In genomic region chr22:31537019-31537535, GRCh38 we compare ENCODE assay signal across 10 cellular contexts. TPM values are rescaled to one million over a fixed set of nuclear protein-coding genes. Genes with fewer than 3 reads are reported as not detected.
DNase-seq lines count a peak whose midpoint lies in the region; ATAC-seq and TF ChIP-seq lines count a peak whose summit lies in the region.
"Had no signal": no experiment of that assay in that cellular context is flagged by ENCODE, and none has a peak within 500 bp of the region (broad histone marks: within the 10 kb centered on the region; RNA-seq: fewer than 3 reads in every experiment).

No MANE protein-coding gene starts in this region.

- DNase-seq in activated naive CD8-positive, alpha-beta T cell treated with anti-CD3 and anti-CD28 coated beads, Interleukin-2, amount 50 U/mL, for 24 hours, result peak; percentile 57
- peak; percentile 49 for DNase-seq in stimulated activated CD4-positive, alpha-beta T cell treated with anti-CD3 and anti-CD28 coated beads, Interleukin-4, amount 100 ng/mL, for 24 hours
- DNase-seq in DMS114 treated with DMSO at 0.1 percent for 48 hours (lab: John Stamatoyannopoulos, UW; ENCODE audit: unreplicated experiment), result no peak
- no peak for DNase-seq in mammary epithelial cell
- DNase-seq in COLO668 (lab: John Stamatoyannopoulos, UW; ENCODE audit: unreplicated experiment), result no peak
- DNase-seq: NCI-H1092 had no signal

- no peaks in the 10 kb centered on the region for H3K4me1 ChIP-seq in mammary epithelial cell (ENCODE audit: insufficient read depth, low read length)

- no peak overlapping the region for H3K4me2 ChIP-seq in mammary epithelial cell (ENCODE audit: insufficient read depth, low read depth, low read length)
- H3K4me2 ChIP-seq: smooth muscle cell had no signal

- H3K9me3 Mint-ChIP-seq in activated naive CD8-positive, alpha-beta T cell treated with anti-CD3 and anti-CD28 coated beads, Interleukin-2, amount 50 U/mL, for 24 hours, result no peaks in the 10 kb centered on the region

- no peaks in the 10 kb centered on the region for H3K79me2 ChIP-seq in mammary epithelial cell (ENCODE audit: insufficient read depth, low read length)

- peak overlapping the region; percentile 97 for H3K27ac Mint-ChIP-seq in activated naive CD8-positive, alpha-beta T cell treated with anti-CD3 and anti-CD28 coated beads, Interleukin-2, amount 50 U/mL, for 24 hours

- BruUV-seq in mammary epithelial cell (replicated peaks; lab: Mats Ljungman, UMichigan), result no TSS peak

- no peaks in the 10 kb centered on the region for H3K27me3 Mint-ChIP-seq in activated naive CD8-positive, alpha-beta T cell treated with anti-CD3 and anti-CD28 coated beads, Interleukin-2, amount 50 U/mL, for 24 hours

- H3K4me1 Mint-ChIP-seq in activated naive CD8-positive, alpha-beta T cell treated with anti-CD3 and anti-CD28 coated beads, Interleukin-2, amount 50 U/mL, for 24 hours, result peaks cover 80% of the 10 kb centered on the region

- no peak overlapping the region for H3K27ac ChIP-seq in mammary epithelial cell (ENCODE audit: insufficient read depth, low read depth, low read length)

- peaks cover 63% of the 10 kb centered on the region for H3K36me3 Mint-ChIP-seq in activated naive CD8-positive, alpha-beta T cell treated with anti-CD3 and anti-CD28 coated beads, Interleukin-2, amount 50 U/mL, for 24 hours (ENCODE audit: low read depth)

- in situ Hi-C loops in mammary epithelial cell (cut with MboI; ENCODE audit: low sequenced_read_pairs in 2 of 2), result no loop called here

- H3K27me3 ChIP-seq in mammary epithelial cell (ENCODE audit: insufficient read depth, low read length), result no peaks in the 10 kb centered on the region

- CTCF ChIA-PET in mammary epithelial cell (lab: Charles Lee; ENCODE audit: low non-redundant PET), result no interaction called here

- no peak for TF ChIP-seq CTCF in mammary epithelial cell (conservative IDR thresholded peaks at IDR 0.05 in 1 of 2, IDR thresholded peaks at IDR 0.05 in 1 of 2; ENCODE audit: extremely low read depth in 1 of 2, insufficient read depth in 1 of 2, low read depth in 1 of 2, low read length in 2 of 2)

- H2AFZ ChIP-seq in mammary epithelial cell (ENCODE audit: low read depth, low read length), result no peak overlapping the region

- 99% methylated on average over 8 of the region's 8 CpGs for WGBS in mammary epithelial cell (ENCODE audit: low coverage, missing lambda C conversion rate)

- dilution Hi-C loops in mammary epithelial cell (cut with HindIII; ENCODE audit: low sequenced_read_pairs), result no loop called here

- H3K36me3 ChIP-seq in mammary epithelial cell (ENCODE audit: insufficient read depth, low read length), result no peaks in the 10 kb centered on the region

- H3K9me3 ChIP-seq in mammary epithelial cell (replicated peaks; ENCODE audit: insufficient read depth, low read length), result no peaks in the 10 kb centered on the region

- no peaks in the 10 kb centered on the region for H4K20me1 ChIP-seq in mammary epithelial cell (ENCODE audit: insufficient read depth, low read length)

- intact Hi-C loops in mammary epithelial cell (cut with micrococcal nuclease), result no loop called here

- H3K9ac ChIP-seq in mammary epithelial cell (ENCODE audit: insufficient read depth, low read length), result no peak overlapping the region

- peak overlapping the region; percentile 13 for H3K4me3 Mint-ChIP-seq in activated naive CD8-positive, alpha-beta T cell treated with anti-CD3 and anti-CD28 coated beads, Interleukin-2, amount 50 U/mL, for 24 hours

- no peak overlapping the region for H3K4me3 ChIP-seq in mammary epithelial cell (replicated peaks in 1 of 3; ENCODE audit: insufficient read depth in 1 of 3, low read depth in 2 of 3, low read length in 3 of 3)
- H3K4me3 ChIP-seq: lung, smooth muscle cell had no signal

- ATAC-seq in GM19351 (IDR thresholded peaks at IDR 0.05; ENCODE audit: unreplicated experiment) (peak; percentile 70), HG03342 (IDR thresholded peaks at IDR 0.05; ENCODE audit: unreplicated experiment) (peak; percentile 47)
- peak; percentile 84 for ATAC-seq in activated naive CD8-positive, alpha-beta T cell treated with anti-CD3 and anti-CD28 coated beads, Interleukin-2, amount 50 U/mL, for 24 hours

RNA-seq across cellular contexts. Expression of gene SFI1, which starts 40.7 kb away (rescaled TPM):
- total RNA-seq in mammary epithelial cell, result 10 to 100 TPM; 20.8 to 41.7 TPM
- 8.2 TPM for polyA plus RNA-seq in mammary epithelial cell
- 21.0 TPM for polyA minus RNA-seq in mammary epithelial cell

RNA-seq across cellular contexts. Expression of gene EIF4ENIF1, which starts 47.4 kb away (rescaled TPM):
- 10 to 100 TPM; 10.2 to 23.7 TPM for total RNA-seq in mammary epithelial cell
- polyA plus RNA-seq in mammary epithelial cell, result 13.5 TPM
- polyA minus RNA-seq in mammary epithelial cell, result 54.3 TPM

Comparison
In these comparisons a context has a peak if more than half of its experiments do, and no peak if none do; other contexts are left out.
1. DNase-seq: peak in activated naive CD8-positive, alpha-beta T cell treated with anti-CD3 and anti-CD28 coated beads, Interleukin-2, amount 50 U/mL, for 24 hours (single experiment) and stimulated activated CD4-positive, alpha-beta T cell treated with anti-CD3 and anti-CD28 coated beads, Interleukin-4, amount 100 ng/mL, for 24 hours (single experiment); none in DMS114 treated with DMSO at 0.1 percent for 48 hours (single experiment), mammary epithelial cell (single experiment) and COLO668 (single experiment).
2. Peak in every context shown above with its lines, with median percentiles within 50 percentile points of each other: ATAC-seq.